Comparison of ENCODE assay signal across 8 cellular contexts in genomic region chr19:2282062-2282861, GRCh38. TPM values are rescaled to one million over a fixed set of nuclear protein-coding genes. Genes with fewer than 3 reads are reported as not detected.
DNase-seq lines count a peak whose midpoint lies in the region; ATAC-seq and TF ChIP-seq lines count a peak whose summit lies in the region.

Gene PEAK3 (minus strand): TSS chr19:2282175. CDS start chr19:2280931, 1,244 bp downstream.

- no peak within 1 kb of the TSS for H3K4me3 ChIP-seq in parathyroid adenoma (ENCODE audit: low read depth, low read length)

- no peaks in the 10 kb centered on the region for H3K27me3 ChIP-seq in parathyroid adenoma (ENCODE audit: control insufficient read depth, insufficient read depth, low read length)

- peak within 1 kb of the TSS; percentile 33 for H2AFZ ChIP-seq in parathyroid adenoma

- H3K9me3 Mint-ChIP-seq in activated T-cell treated with anti-CD3 and anti-CD28 coated beads, Interleukin-2, amount 50 U/mL, for 4 hours = no peaks in the 10 kb centered on the region
- no peaks in the 10 kb centered on the region for H3K9me3 Mint-ChIP-seq in activated T-cell treated with anti-CD3 and anti-CD28 coated beads, Interleukin-2, amount 50 U/mL, for 72 hours

- no peaks in the 10 kb centered on the region for H3K9me3 ChIP-seq in parathyroid adenoma (ENCODE audit: control insufficient read depth, low read length)

- no peaks in the 10 kb centered on the region for H3K27me3 Mint-ChIP-seq in activated T-cell treated with anti-CD3 and anti-CD28 coated beads, Interleukin-2, amount 50 U/mL, for 4 hours (ENCODE audit: low read depth)
- peaks cover 7% of the 10 kb centered on the region for H3K27me3 Mint-ChIP-seq in activated T-cell treated with anti-CD3 and anti-CD28 coated beads, Interleukin-2, amount 50 U/mL, for 72 hours (ENCODE audit: low read depth)

- peak within 1 kb of the TSS; percentile 49 for H3K4me2 ChIP-seq in parathyroid adenoma (ENCODE audit: low read length)

- no peak within 1 kb of the TSS for H3K9ac ChIP-seq in parathyroid adenoma

- no peak for TF ChIP-seq CTCF in parathyroid adenoma (IDR thresholded peaks at IDR 0.05)

- no peak within 1 kb of the TSS for H3K27ac ChIP-seq in parathyroid adenoma

- TF ChIP-seq POLR2A in erythroblast (IDR thresholded peaks at IDR 0.05; ENCODE audit: low read length) = no peak

- peaks cover 14% of the 10 kb centered on the region for H3K4me1 Mint-ChIP-seq in activated T-cell treated with anti-CD3 and anti-CD28 coated beads, Interleukin-2, amount 50 U/mL, for 4 hours (ENCODE audit: low read depth)
- peaks cover 15% of the 10 kb centered on the region for H3K4me1 Mint-ChIP-seq in activated T-cell treated with anti-CD3 and anti-CD28 coated beads, Interleukin-2, amount 50 U/mL, for 72 hours (ENCODE audit: low read depth)

- no peaks in the 10 kb centered on the region for H3K36me3 ChIP-seq in parathyroid adenoma (ENCODE audit: control insufficient read depth, insufficient read depth, low read length)

- H3K4me1 ChIP-seq in parathyroid adenoma = no peaks in the 10 kb centered on the region

- H3K36me3 Mint-ChIP-seq in activated T-cell treated with anti-CD3 and anti-CD28 coated beads, Interleukin-2, amount 50 U/mL, for 4 hours (ENCODE audit: insufficient read depth) = no peaks in the 10 kb centered on the region
- no peaks in the 10 kb centered on the region for H3K36me3 Mint-ChIP-seq in activated T-cell treated with anti-CD3 and anti-CD28 coated beads, Interleukin-2, amount 50 U/mL, for 72 hours (ENCODE audit: insufficient read depth in 2 of 2)

- peak; percentile 35 to 41 for ATAC-seq in activated T-cell treated with anti-CD3 and anti-CD28 coated beads, Interleukin-2, amount 50 U/mL, for 4 hours
- peak; percentile 26 to 48 for ATAC-seq in activated T-cell treated with anti-CD3 and anti-CD28 coated beads, Interleukin-2, amount 50 U/mL, for 72 hours (replicated peaks in 1 of 2)
- ATAC-seq in left ventricle myocardium superior = peak; percentile 93
- no peak for ATAC-seq in GM19463 (IDR thresholded peaks at IDR 0.05; ENCODE audit: unreplicated experiment)
- no peak for ATAC-seq in GM21717 (IDR thresholded peaks at IDR 0.05; ENCODE audit: unreplicated experiment)

- H3K27ac Mint-ChIP-seq in activated T-cell treated with anti-CD3 and anti-CD28 coated beads, Interleukin-2, amount 50 U/mL, for 72 hours = no peak within 1 kb of the TSS

- no peaks in the 10 kb centered on the region for H3K79me2 ChIP-seq in parathyroid adenoma

- peak within 1 kb of the TSS; percentile 54 for H3K4me3 Mint-ChIP-seq in activated T-cell treated with anti-CD3 and anti-CD28 coated beads, Interleukin-2, amount 50 U/mL, for 4 hours
- H3K4me3 Mint-ChIP-seq in activated T-cell treated with anti-CD3 and anti-CD28 coated beads, Interleukin-2, amount 50 U/mL, for 72 hours = peak within 1 kb of the TSS; percentile 65 to 69

- no peak for DNase-seq in activated T-cell treated with anti-CD3 and anti-CD28 coated beads, Interleukin-2, amount 50 U/mL, for 4 hours
- DNase-seq in activated T-cell treated with anti-CD3 and anti-CD28 coated beads, Interleukin-2, amount 50 U/mL, for 1 hour = no peak
- peak in 1 of 2 donors; percentile 54 for DNase-seq in activated T-cell treated with anti-CD3 and anti-CD28 coated beads, Interleukin-2, amount 50 U/mL, for 72 hours
- DNase-seq in left ventricle myocardium superior (peak; percentile 87), erythroblast (lab: John Stamatoyannopoulos, UW) (no peak)

- intact Hi-C loops in left ventricle myocardium superior (cut with micrococcal nuclease) = no loop called here

RNA-seq across cellular contexts. Expression of gene PEAK3, which starts in this region (rescaled TPM):
- total RNA-seq in activated T-cell treated with anti-CD3 and anti-CD28 coated beads, Interleukin-2, amount 50 U/mL, for 4 hours = under 1 TPM in 1 of 3 donors, not detected in 2; 0.11 TPM
- under 1 TPM in 1 of 2 donors, not detected in 1; 0.09 TPM for total RNA-seq in activated T-cell treated with anti-CD3 and anti-CD28 coated beads, Interleukin-2, amount 50 U/mL, for 72 hours
- 0.87 TPM for total RNA-seq in left ventricle myocardium superior

Comparison
In these comparisons a context has a peak if more than half of its experiments do, and no peak if none do; other contexts are left out.
1. Peak in ATAC-seq in activated T-cell treated with anti-CD3 and anti-CD28 coated beads, Interleukin-2, amount 50 U/mL, for 4 hours; RNA of the gene not detected or under 1 TPM.
2. Peak in ATAC-seq in activated T-cell treated with anti-CD3 and anti-CD28 coated beads, Interleukin-2, amount 50 U/mL, for 72 hours; RNA of the gene not detected or under 1 TPM.
3. Peak in DNase-seq and ATAC-seq in left ventricle myocardium superior; RNA of the gene not detected or under 1 TPM.